In genomic region chr3:53089511-53089910, GRCh38 we compare ENCODE assay signal across 20 cellular contexts. TPM values are rescaled to one million over a fixed set of nuclear protein-coding genes. Genes with fewer than 3 reads are reported as not detected.
DNase-seq lines count a peak whose midpoint lies in the region; ATAC-seq and TF ChIP-seq lines count a peak whose summit lies in the region.
"Had no signal": no experiment of that assay in that cellular context is flagged by ENCODE, and none has a peak within 500 bp of the region (broad histone marks: within the 10 kb centered on the region; RNA-seq: fewer than 3 reads in every experiment).

No MANE protein-coding gene starts in this region.

- H3K9me3 ChIP-seq in body of pancreas (no peaks in the 10 kb centered on the region), esophagus squamous epithelium (no peaks in the 10 kb centered on the region), H9 (ENCODE audit: control insufficient read depth, low read depth, low read length) (no peaks in the 10 kb centered on the region)
- H3K9me3 ChIP-seq: gastroesophageal sphincter, SK-N-SH, tibial artery had no signal

- H3K27me3 ChIP-seq in body of pancreas (no peaks in the 10 kb centered on the region), esophagus squamous epithelium (no peaks in the 10 kb centered on the region), H9 (ENCODE audit: insufficient read depth, low read length) (no peaks in the 10 kb centered on the region)
- H3K27me3 ChIP-seq: gastroesophageal sphincter, neural progenitor cell, tibial artery had no signal

- H3K36me3 ChIP-seq in body of pancreas (replicated peaks in 1 of 2; ENCODE audit: insufficient read depth in 1 of 2, low read depth in 2 of 2) (peaks cover 0 to 9% of the 10 kb centered on the region in 2 donors), esophagus squamous epithelium (peaks cover 5 to 65% (median 7%) of the 10 kb centered on the region in 3 donors)
- H3K36me3 ChIP-seq: neural progenitor cell had no signal

- H3K79me2 ChIP-seq in H9 (ENCODE audit: insufficient read depth, low read length) = no peaks in the 10 kb centered on the region

- no peaks in the 10 kb centered on the region for H4K20me1 ChIP-seq in H9 (ENCODE audit: control insufficient read depth, insufficient read depth, insufficient read length)

- H3T11ph ChIP-seq in H9 (ENCODE audit: low read length) = no peak overlapping the region

- H3K23me2 ChIP-seq in H9 (ENCODE audit: insufficient read length, low read depth, low read length, poor library complexity, severe bottlenecking) = no peaks in the 10 kb centered on the region

- no peak overlapping the region for H2BK120ac ChIP-seq in H9 (ENCODE audit: low read depth, low read length, poor library complexity, severe bottlenecking)

- H3K23ac ChIP-seq in H9 (ENCODE audit: insufficient read length, low read depth, low read length) = no peak overlapping the region

- H3K14ac ChIP-seq in H9 (ENCODE audit: insufficient read depth, low read length) = no peak overlapping the region; the same call in 1 of the 2 replicates

- H3K4me1 Mint-ChIP-seq in H9 = peaks cover 0 to 2% of the 10 kb centered on the region in 2 experiments; a peak in 1 of 4 replicates
- H3K4me1 Mint-ChIP-seq in activated T-helper 2 cell treated with anti-CD3 and anti-CD28 coated beads, Interferon-gamma antibody, Interleukin-2, Interleukin-4, amounts not matched to agents 10 μg/mL and 5 μg/mL and 100 μg/mL, durations not matched to agents 14 hours and 24 hours and 36 hours (ENCODE audit: low read depth) = no peaks in the 10 kb centered on the region
- H3K4me1 Mint-ChIP-seq: CD4-positive, alpha-beta memory T cell had no signal

- intact Hi-C loops in body of pancreas (cut with DNase I) (no loop called here), esophagus squamous epithelium (cut with DNase I) (no loop called here)
- intact Hi-C loops in activated T-helper 2 cell treated with anti-CD3 and anti-CD28 coated beads, Interferon-gamma antibody, Interleukin-2, Interleukin-4, amounts not matched to agents 10 μg/mL and 5 μg/mL and 100 μg/mL, durations not matched to agents 14 hours and 24 hours and 36 hours (cut with micrococcal nuclease) = no loop called here

- no peak overlapping the region for H2AK5ac ChIP-seq in H9 (ENCODE audit: insufficient read length, low read length)

- H3K27ac ChIP-seq in body of pancreas (peak overlapping the region in 2 of 4 donors; percentile 33 to 34), esophagus squamous epithelium (peak overlapping the region in 3 of 4 donors; percentile 11 to 35 (median 17)), H9 (ENCODE audit: insufficient read length, low read depth, low read length) (no peak overlapping the region)
- H3K27ac ChIP-seq: gastroesophageal sphincter, neural progenitor cell, PC-9, tibial artery had no signal

- 45 to 53% methylated on average over 2 to 6 of the region's 6 CpGs for WGBS in body of pancreas, 2 donors
- WGBS in esophagus squamous epithelium, 2 donors = 20 to 33% methylated on average over 1 to 2 of the region's 6 CpGs
- WGBS in H9 (ENCODE audit: extremely low coverage, insufficient read length, low lambda C conversion rate) = no CpG with 5 or more reads among the region's 6 CpGs

- H2BK5ac ChIP-seq in H9 (ENCODE audit: insufficient read length, low read length) = no peak overlapping the region

- no peak overlapping the region for H2BK20ac ChIP-seq in H9 (ENCODE audit: low read depth, low read length, poor library complexity, severe bottlenecking)

- no peak overlapping the region for H3K9ac ChIP-seq in H9 (ENCODE audit: extremely low read depth, insufficient read length, low read length)
- H3K9ac ChIP-seq: neural progenitor cell, SK-N-SH had no signal

- TF ChIP-seq POLR2A in body of pancreas (IDR thresholded peaks at IDR 0.05) = no peak
- no peak for TF ChIP-seq POLR2A in esophagus squamous epithelium (IDR thresholded peaks at IDR 0.05)

- H3K27ac Mint-ChIP-seq in H9 = no peak overlapping the region; a peak in 3 of 7 replicates
- H3K27ac Mint-ChIP-seq in activated T-helper 2 cell treated with anti-CD3 and anti-CD28 coated beads, Interferon-gamma antibody, Interleukin-2, Interleukin-4, amounts not matched to agents 10 μg/mL and 5 μg/mL and 100 μg/mL, durations not matched to agents 14 hours and 24 hours and 36 hours = no peak overlapping the region
- H3K27ac Mint-ChIP-seq: neural progenitor cell had no signal

- no peak overlapping the region for H3K56ac ChIP-seq in H9 (ENCODE audit: insufficient read length, low read depth, low read length)

- H3K4me1 ChIP-seq in body of pancreas (peaks cover 38% of the 10 kb centered on the region), esophagus squamous epithelium (peaks cover 3 to 35% (median 16%) of the 10 kb centered on the region in 3 donors), H9 (ENCODE audit: insufficient read depth, low read length) (no peaks in the 10 kb centered on the region)
- H3K4me1 ChIP-seq: neural progenitor cell had no signal

- H3K18ac ChIP-seq in H9 (ENCODE audit: insufficient read length, low read depth, low read length) = no peak overlapping the region

- H3K4ac ChIP-seq in H9 (ENCODE audit: low read depth, low read length) = no peak overlapping the region

- H3K4me3 Mint-ChIP-seq in H9 = no peak overlapping the region
- no peak overlapping the region for H3K4me3 Mint-ChIP-seq in activated T-helper 2 cell treated with anti-CD3 and anti-CD28 coated beads, Interferon-gamma antibody, Interleukin-2, Interleukin-4, amounts not matched to agents 10 μg/mL and 5 μg/mL and 100 μg/mL, durations not matched to agents 14 hours and 24 hours and 36 hours (ENCODE audit: low read depth)
- H3K4me3 Mint-ChIP-seq: CD4-positive, alpha-beta memory T cell; neural progenitor cell had no signal

- DNase-seq in EH (ENCODE audit: low read depth) = peak; percentile 22
- peak in 3 of 4 donors; percentile 47 to 52 (median 50) for DNase-seq in body of pancreas
- DNase-seq in esophagus squamous epithelium (lab: John Stamatoyannopoulos, UW) = no peak
- DNase-seq in medulla oblongata (ENCODE audit: extremely low spot score) = peak; percentile 67
- DNase-seq in H9 = no peak
- no peak for DNase-seq in NCI-H2029 treated with DMSO at 0.1 percent for 48 hours (lab: John Stamatoyannopoulos, UW)
- DNase-seq in activated T-helper 2 cell treated with anti-CD3 and anti-CD28 coated beads, Interferon-gamma antibody, Interleukin-2, Interleukin-4, amounts not matched to agents 10 μg/mL and 5 μg/mL and 100 μg/mL, durations not matched to agents 14 hours and 24 hours and 36 hours (ENCODE audit: low spot score) = no peak
- DNase-seq in stimulated activated CD4-positive, alpha-beta T cell treated with anti-CD3 and anti-CD28 coated beads, Interleukin-4, amount 100 ng/mL, for 1 hour = no peak
- DNase-seq: activated CD4-positive, alpha-beta T cell treated with anti-CD3 and anti-CD28 coated beads for 4 hours; activated CD8-positive, alpha-beta memory T cell treated with anti-CD3 and anti-CD28 coated beads, Interleukin-2, amount 50 U/mL, for 48 hours; activated gamma-delta T cell; CD4-positive, alpha-beta memory T cell; cortex of kidney; NCI-H1694 treated with DMSO at 0.1 percent for 48 hours; NCI-H226; PC-9; SK-N-SH; tibial artery had no signal

- ATAC-seq in body of pancreas = peak; percentile 54
- ATAC-seq: gastroesophageal sphincter had no signal

- H3K9me3 Mint-ChIP-seq in H9 = no peaks in the 10 kb centered on the region
- H3K9me3 Mint-ChIP-seq in activated T-helper 2 cell treated with anti-CD3 and anti-CD28 coated beads, Interferon-gamma antibody, Interleukin-2, Interleukin-4, amounts not matched to agents 10 μg/mL and 5 μg/mL and 100 μg/mL, durations not matched to agents 14 hours and 24 hours and 36 hours = no peaks in the 10 kb centered on the region
- H3K9me3 Mint-ChIP-seq: neural progenitor cell had no signal

- no peak overlapping the region for H4K5ac ChIP-seq in H9 (ENCODE audit: insufficient read length, low read depth, low read length)

- no peak overlapping the region for H3K4me2 ChIP-seq in H9 (ENCODE audit: insufficient read depth, insufficient read length, low read length)
- H3K4me2 ChIP-seq: neural progenitor cell, PC-9, SK-N-SH had no signal

- no peak overlapping the region for H3K4me3 ChIP-seq in body of pancreas
- no peak overlapping the region for H3K4me3 ChIP-seq in esophagus squamous epithelium
- H3K4me3 ChIP-seq: gastroesophageal sphincter, neural progenitor cell, PC-9, tibial artery had no signal

- peaks cover 0 to 14% (median 9%) of the 10 kb centered on the region in 3 experiments; a peak in 6 of 7 replicates for H3K36me3 Mint-ChIP-seq in H9 (ENCODE audit: insufficient read depth in 1 of 3, low read depth in 3 of 3)
- H3K36me3 Mint-ChIP-seq in activated T-helper 2 cell treated with anti-CD3 and anti-CD28 coated beads, Interferon-gamma antibody, Interleukin-2, Interleukin-4, amounts not matched to agents 10 μg/mL and 5 μg/mL and 100 μg/mL, durations not matched to agents 14 hours and 24 hours and 36 hours (ENCODE audit: low read depth) = peaks cover 21% of the 10 kb centered on the region

- no peak overlapping the region for H4K91ac ChIP-seq in H9 (ENCODE audit: insufficient read length, low read depth, low read length)

- TF ChIP-seq CTCF in body of pancreas (IDR thresholded peaks at IDR 0.05) (no peak), esophagus squamous epithelium (IDR thresholded peaks at IDR 0.05) (no peak), H9 (conservative IDR thresholded peaks at IDR 0.05) (no peak)

- H2AFZ ChIP-seq in H9 (ENCODE audit: low read length) = no peak overlapping the region
- H2AFZ ChIP-seq: neural progenitor cell, PC-9 had no signal

- no peak overlapping the region for H2BK15ac ChIP-seq in H9 (ENCODE audit: low read depth, low read length)

- no peak overlapping the region for H4K8ac ChIP-seq in H9 (replicated peaks; ENCODE audit: insufficient read length, low read depth, low read length)

- no peaks in the 10 kb centered on the region for H3K27me3 Mint-ChIP-seq in H9 (ENCODE audit: low read depth)
- no peaks in the 10 kb centered on the region for H3K27me3 Mint-ChIP-seq in activated T-helper 2 cell treated with anti-CD3 and anti-CD28 coated beads, Interferon-gamma antibody, Interleukin-2, Interleukin-4, amounts not matched to agents 10 μg/mL and 5 μg/mL and 100 μg/mL, durations not matched to agents 14 hours and 24 hours and 36 hours (ENCODE audit: low read depth)
- H3K27me3 Mint-ChIP-seq: CD4-positive, alpha-beta memory T cell had no signal

- H3K79me1 ChIP-seq in H9 (ENCODE audit: insufficient read depth, low read depth, low read length, poor library complexity, severe bottlenecking) = no peaks in the 10 kb centered on the region

- H2BK12ac ChIP-seq in H9 (ENCODE audit: insufficient read length, low read depth, low read length) = no peak overlapping the region

RNA-seq across cellular contexts. Expression of gene RFT1, which starts 40.7 kb away (rescaled TPM):
- total RNA-seq in body of pancreas = 10 to 100 TPM; 10.6 to 19.8 TPM
- 10 to 100 TPM in 3 of 4 donors, 1 to 10 TPM in 1; 4.9 to 18.2 (median 12.8) TPM for total RNA-seq in esophagus squamous epithelium
- 24.1 and 26.2 TPM in 2 replicates for total RNA-seq in H9 (2021)
- 36.4 and 38.8 TPM in 2 replicates for total RNA-seq in activated T-helper 2 cell treated with anti-CD3 and anti-CD28 coated beads, Interferon-gamma antibody, Interleukin-2, Interleukin-4, amounts not matched to agents 10 μg/mL and 5 μg/mL and 100 μg/mL, durations not matched to agents 14 hours and 24 hours and 36 hours

RNA-seq across cellular contexts. Expression of gene SFMBT1, which starts 43.6 kb away (rescaled TPM):
- total RNA-seq in body of pancreas = 10 to 100 TPM in 1 of 2 donors, 1 to 10 TPM in 1; 6.9 to 17.6 TPM
- 10 to 100 TPM in 2 of 4 donors, 1 to 10 TPM in 2; 6.6 to 26.7 (median 9.4) TPM for total RNA-seq in esophagus squamous epithelium
- 15.3 and 15.4 TPM in 2 replicates for total RNA-seq in H9 (2021)
- total RNA-seq in activated T-helper 2 cell treated with anti-CD3 and anti-CD28 coated beads, Interferon-gamma antibody, Interleukin-2, Interleukin-4, amounts not matched to agents 10 μg/mL and 5 μg/mL and 100 μg/mL, durations not matched to agents 14 hours and 24 hours and 36 hours = 23.4 and 24.3 TPM in 2 replicates

Comparison
In these comparisons a context has a peak if more than half of its experiments do, and no peak if none do; other contexts are left out.
1. DNase-seq: peak in EH (single experiment), body of pancreas (3 of 4) and medulla oblongata (single experiment); none in esophagus squamous epithelium (single experiment), H9 (single experiment), NCI-H2029 treated with DMSO at 0.1 percent for 48 hours (single experiment), activated T-helper 2 cell treated with anti-CD3 and anti-CD28 coated beads, Interferon-gamma antibody, Interleukin-2, Interleukin-4, amounts not matched to agents 10 μg/mL and 5 μg/mL and 100 μg/mL, durations not matched to agents 14 hours and 24 hours and 36 hours (single experiment) and stimulated activated CD4-positive, alpha-beta T cell treated with anti-CD3 and anti-CD28 coated beads, Interleukin-4, amount 100 ng/mL, for 1 hour (single experiment).